ENCODE assay signal across 11 cellular contexts in the genomic region with DNA sequence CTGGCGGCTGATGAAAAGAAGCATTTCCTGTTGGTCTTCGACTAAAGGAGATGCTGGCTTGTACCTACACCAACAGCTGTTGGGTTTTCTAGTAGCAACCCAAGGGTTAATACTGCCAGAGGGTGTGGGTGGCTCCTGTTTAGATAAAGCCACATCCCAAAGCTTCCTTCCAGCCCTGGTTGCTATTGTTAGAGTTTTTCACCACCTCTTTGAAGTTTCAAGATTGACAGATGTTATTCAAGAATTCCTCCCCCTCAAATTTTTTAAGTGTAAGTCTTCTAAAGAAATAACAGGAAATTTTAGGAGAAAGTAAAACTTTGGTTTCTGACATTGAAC.
DNase-seq lines count a peak whose midpoint lies in the region; ATAC-seq and TF ChIP-seq lines count a peak whose summit lies in the region.
"Had no signal": no experiment of that assay in that cellular context is flagged by ENCODE, and none has a peak within 500 bp of the region (broad histone marks: within the 10 kb centered on the region; RNA-seq: fewer than 3 reads in every experiment).

No MANE protein-coding gene starts in this region.

- H3K4me1 ChIP-seq in CD4-positive, alpha-beta memory T cell (ENCODE audit: insufficient read depth, low read length): peaks cover 94% of the 10 kb centered on the region
- H3K4me1 ChIP-seq in mesodermal cell (ENCODE audit: control insufficient read depth, insufficient read depth, low read length, poor library complexity, severe bottlenecking): peaks cover 40% of the 10 kb centered on the region

- H3K4me3 ChIP-seq in CD4-positive, alpha-beta memory T cell (ENCODE audit: low read length in 2 of 2): no peak overlapping the region
- H3K4me3 ChIP-seq in mesodermal cell (ENCODE audit: extremely low read depth, insufficient read depth, low read length, poor library complexity, severe bottlenecking): no peak overlapping the region
- H3K4me3 ChIP-seq: esophagus muscularis mucosa had no signal

- CTCF ChIA-PET in CD4-positive, alpha-beta memory T cell (lab: Charles Lee; ENCODE audit: partially characterized antibody): interaction anchor here (1.1 to 3.1 kb wide), 9 partner anchors 11 to 468 kb away, joined by 3 to 15 read pairs (median 4); no protein-coding TSS in a partner anchor

- TF ChIP-seq CTCF in nephron progenitor cell (IDR thresholded peaks at IDR 0.05): no peak

- peaks cover 45 to 54% of the 10 kb centered on the region in 2 donors for H3K36me3 Mint-ChIP-seq in CD4-positive, alpha-beta memory T cell
- H3K36me3 Mint-ChIP-seq in IgD-negative memory B cell (peaks cover 18% of the 10 kb centered on the region), nephron progenitor cell (ENCODE audit: low read depth) (peaks cover 35% of the 10 kb centered on the region)
- H3K36me3 Mint-ChIP-seq in activated naive CD8-positive, alpha-beta T cell treated with anti-CD3 and anti-CD28 coated beads for 36 hours: peaks cover 73% of the 10 kb centered on the region

- DNase-seq in CD4-positive, alpha-beta memory T cell: peak; percentile 36 to 57 (median 45)
- no peak for DNase-seq in activated naive CD8-positive, alpha-beta T cell treated with anti-CD3 and anti-CD28 coated beads for 36 hours
- DNase-seq in epidermal melanocyte (ENCODE audit: insufficient read length, low spot score) (no peak), nephron progenitor cell (no peak), NCI-H2227 (lab: John Stamatoyannopoulos, UW; ENCODE audit: unreplicated experiment) (no peak)
- DNase-seq: NK-92 treated with Interleukin-12 subunit alpha and Interleukin-12 subunit beta, amount 100 ng/mL, for 24 hours had no signal

- H3K9me3 ChIP-seq in CD4-positive, alpha-beta memory T cell (ENCODE audit: control insufficient read depth in 1 of 2, low read length in 2 of 2): no peaks in the 10 kb centered on the region
- H3K9me3 ChIP-seq in mesodermal cell (ENCODE audit: control insufficient read depth, low read length): no peaks in the 10 kb centered on the region
- H3K9me3 ChIP-seq: esophagus muscularis mucosa had no signal

- no peak for ATAC-seq in GM19351 (IDR thresholded peaks at IDR 0.05; ENCODE audit: unreplicated experiment)

- no peaks in the 10 kb centered on the region for H3K27me3 ChIP-seq in CD4-positive, alpha-beta memory T cell (ENCODE audit: insufficient read depth, low read length)
- H3K27me3 ChIP-seq: esophagus muscularis mucosa had no signal

- H3K27ac ChIP-seq in CD4-positive, alpha-beta memory T cell (ENCODE audit: low read depth, low read length): peak overlapping the region; percentile 42
- peak overlapping the region; percentile 48 for H3K27ac ChIP-seq in mesodermal cell (ENCODE audit: low read depth, low read length, severe bottlenecking)

- intact Hi-C loops in CD4-positive, alpha-beta memory T cell (cut with micrococcal nuclease): loop anchor here (1.0 kb wide), 2 partner anchors 9 kb away; no protein-coding TSS in a partner anchor

- no CpG with 5 or more reads among the region's 2 CpGs for WGBS in mesodermal cell (ENCODE audit: insufficient coverage in 2 of 2), 2 experiments

- peaks cover 22% of the 10 kb centered on the region for H3K36me3 ChIP-seq in CD4-positive, alpha-beta memory T cell (ENCODE audit: insufficient read depth, low read length)
- peaks cover 48% of the 10 kb centered on the region for H3K36me3 ChIP-seq in mesodermal cell (ENCODE audit: control insufficient read depth, insufficient read depth, low read length)

- H3K27me3 Mint-ChIP-seq in CD4-positive, alpha-beta memory T cell: no peaks in the 10 kb centered on the region
- H3K27me3 Mint-ChIP-seq in IgD-negative memory B cell (no peaks in the 10 kb centered on the region), nephron progenitor cell (ENCODE audit: low read depth, poor library complexity) (peaks cover 3% of the 10 kb centered on the region)
- no peaks in the 10 kb centered on the region for H3K27me3 Mint-ChIP-seq in activated naive CD8-positive, alpha-beta T cell treated with anti-CD3 and anti-CD28 coated beads for 36 hours

- POLR2A ChIA-PET in CD4-positive, alpha-beta memory T cell (lab: Charles Lee; ENCODE audit: partially characterized antibody): interaction anchor here (1.0 to 6.6 kb wide), 14 partner anchors 10 to 313 kb away, joined by 3 to 103 read pairs (median 6); a partner anchor contains a TSS

- H3K27ac Mint-ChIP-seq in CD4-positive, alpha-beta memory T cell: peak overlapping the region; percentile 63 to 87 (median 83)
- H3K27ac Mint-ChIP-seq in IgD-negative memory B cell (peak overlapping the region in 2 of 3 donors; percentile 52 to 72), nephron progenitor cell (no peak overlapping the region)
- peak overlapping the region; percentile 92 for H3K27ac Mint-ChIP-seq in activated naive CD8-positive, alpha-beta T cell treated with anti-CD3 and anti-CD28 coated beads for 36 hours

- no peaks in the 10 kb centered on the region for H3K9me3 Mint-ChIP-seq in CD4-positive, alpha-beta memory T cell
- H3K9me3 Mint-ChIP-seq in IgD-negative memory B cell (peaks cover 0 to 5% (median 2%) of the 10 kb centered on the region in 3 donors), nephron progenitor cell (no peaks in the 10 kb centered on the region)
- peaks cover 3% of the 10 kb centered on the region for H3K9me3 Mint-ChIP-seq in activated naive CD8-positive, alpha-beta T cell treated with anti-CD3 and anti-CD28 coated beads for 36 hours
- H3K9me3 Mint-ChIP-seq: nephron had no signal

- peaks cover 73 to 97% (median 87%) of the 10 kb centered on the region in 4 donors for H3K4me1 Mint-ChIP-seq in CD4-positive, alpha-beta memory T cell
- H3K4me1 Mint-ChIP-seq in IgD-negative memory B cell (peaks cover 38 to 67% (median 57%) of the 10 kb centered on the region in 3 donors), nephron progenitor cell (peaks cover 51% of the 10 kb centered on the region)
- peaks cover 91% of the 10 kb centered on the region for H3K4me1 Mint-ChIP-seq in activated naive CD8-positive, alpha-beta T cell treated with anti-CD3 and anti-CD28 coated beads for 36 hours

- peak overlapping the region in 6 of 8 donors; percentile 8 to 79 (median 48) for H3K4me3 Mint-ChIP-seq in CD4-positive, alpha-beta memory T cell
- H3K4me3 Mint-ChIP-seq in IgD-negative memory B cell (no peak overlapping the region), nephron progenitor cell (no peak overlapping the region)
- no peak overlapping the region for H3K4me3 Mint-ChIP-seq in activated naive CD8-positive, alpha-beta T cell treated with anti-CD3 and anti-CD28 coated beads for 36 hours
- H3K4me3 Mint-ChIP-seq: nephron had no signal

Comparison
In these comparisons a context has a peak if more than half of its experiments do, and no peak if none do; other contexts are left out.
1. DNase-seq: peak in CD4-positive, alpha-beta memory T cell (5 of 5); none in activated naive CD8-positive, alpha-beta T cell treated with anti-CD3 and anti-CD28 coated beads for 36 hours (single experiment), epidermal melanocyte (single experiment), nephron progenitor cell (single experiment) and NCI-H2227 (single experiment).
2. H3K4me3 Mint-ChIP-seq: peak in CD4-positive, alpha-beta memory T cell (6 of 8); none in IgD-negative memory B cell (0 of 4), activated naive CD8-positive, alpha-beta T cell treated with anti-CD3 and anti-CD28 coated beads for 36 hours (single experiment) and nephron progenitor cell (single experiment).